In the genomic region with DNA sequence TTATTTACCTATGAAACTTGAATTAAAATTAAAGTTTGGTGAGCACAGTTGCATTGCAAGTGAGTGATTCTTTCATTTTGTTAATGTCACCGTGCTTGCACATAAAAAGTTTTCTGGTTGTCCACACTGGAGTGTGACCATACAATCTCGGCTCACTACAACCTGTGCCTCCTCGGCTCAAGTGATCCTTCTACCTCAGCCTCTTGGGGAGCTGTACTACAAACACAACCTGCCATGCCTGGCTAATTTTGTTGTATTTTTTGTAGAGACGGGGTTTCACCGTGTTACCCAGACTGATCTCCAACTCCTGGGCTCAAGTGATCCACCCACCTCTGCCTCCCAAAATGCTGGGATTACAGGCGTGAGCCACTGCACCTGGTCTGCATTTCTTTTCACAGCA, we compare ENCODE assay signal across 19 cellular contexts.
"Had no signal": no experiment of that assay in that cellular context is flagged by ENCODE, and none has a peak within 500 bp of the region (broad histone marks: within the 10 kb centered on the region; RNA-seq: fewer than 3 reads in every experiment).

No MANE protein-coding gene starts in this region.

- H3K27ac Mint-ChIP-seq: activated naive CD8-positive, alpha-beta T cell treated with anti-CD3 and anti-CD28 coated beads, Interleukin-2, amount 50 U/mL, for 24 hours; WTC11 had no signal

- H3K4me3 Mint-ChIP-seq: activated naive CD8-positive, alpha-beta T cell treated with anti-CD3 and anti-CD28 coated beads, Interleukin-2, amount 50 U/mL, for 24 hours; WTC11 had no signal

- H3K27me3 Mint-ChIP-seq: activated naive CD8-positive, alpha-beta T cell treated with anti-CD3 and anti-CD28 coated beads, Interleukin-2, amount 50 U/mL, for 24 hours had no signal

- DNase-seq: activated CD4-positive, CD25-positive, alpha-beta regulatory T cell treated with anti-CD3 and anti-CD28 coated beads, Interleukin-2, amount 50 U/mL, for 72 hours; activated CD8-positive, alpha-beta memory T cell treated with anti-CD3 and anti-CD28 coated beads, Interleukin-2, amount 50 U/mL, for 48 hours; activated gamma-delta T cell; activated naive CD4-positive, alpha-beta T cell treated with anti-CD3 and anti-CD28 coated beads, Interleukin-2, amount 50 U/mL, for 16 hours; activated naive CD8-positive, alpha-beta T cell treated with anti-CD3 and anti-CD28 coated beads, Interleukin-2, amount 50 U/mL, for 24 hours; activated T-cell treated with anti-CD3 and anti-CD28 coated beads, Interleukin-2, amount 50 U/mL, for 1 hour; amniotic stem cell; body of pancreas; central memory CD4-positive, alpha-beta T cell; NCI-H1092; NCI-H1417; NCI-H1930; NCI-H2171; NCI-H226; NCI-H526 treated with DMSO at 0.1 percent for 48 hours; NCI-H82; SIG-M5; T-helper 9 cell had no signal

- H3K9me3 Mint-ChIP-seq: activated naive CD8-positive, alpha-beta T cell treated with anti-CD3 and anti-CD28 coated beads, Interleukin-2, amount 50 U/mL, for 24 hours; WTC11 had no signal

- H3K4me1 Mint-ChIP-seq: WTC11 had no signal
